15 cellular contexts compared by ENCODE assay signal in the genomic region with DNA sequence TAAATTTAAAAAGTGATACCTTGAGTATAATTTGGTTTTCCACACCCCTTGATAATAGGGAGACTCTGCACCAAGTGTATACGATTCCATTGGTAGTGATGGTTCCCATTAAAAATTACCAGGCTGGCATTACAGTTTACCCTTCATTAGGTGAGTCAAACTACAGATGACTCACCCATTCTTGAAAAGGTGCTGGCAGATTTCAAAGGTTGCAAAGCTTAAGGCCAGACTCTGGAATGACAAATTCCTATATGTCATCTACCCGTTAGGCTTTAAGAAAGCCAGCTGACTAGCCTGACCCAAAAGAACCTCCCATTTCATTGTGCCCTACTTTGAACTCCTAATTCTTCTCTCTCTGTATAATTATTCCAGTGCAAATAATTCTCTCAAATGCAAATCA.
A peak's percentile ranks its signal among the peaks of the same experiment; 100 is the strongest.
DNase-seq lines count a peak whose midpoint lies in the region; ATAC-seq and TF ChIP-seq lines count a peak whose summit lies in the region.
"Had no signal": no experiment of that assay in that cellular context is flagged by ENCODE, and none has a peak within 500 bp of the region (broad histone marks: within the 10 kb centered on the region; RNA-seq: fewer than 3 reads in every experiment).

No MANE protein-coding gene starts in this region.

- intact Hi-C loops in PC-3 (cut with micrococcal nuclease) (no loop called here), Caco-2 (cut with micrococcal nuclease; ENCODE audit: unreplicated experiment) (no loop called here)

- H4K20me1 ChIP-seq in PC-3 (ENCODE audit: low read length): no peaks in the 10 kb centered on the region

- BruUV-seq in PC-3 (replicated peaks; lab: Mats Ljungman, UMichigan) (no TSS peak), Caco-2 (replicated peaks; lab: Mats Ljungman, UMichigan) (no TSS peak)

- no peak overlapping the region for H4K8ac ChIP-seq in mesendoderm (ENCODE audit: low read depth, low read length)

- no CpG with 5 or more reads among the region's 2 CpGs for WGBS in mesendoderm (ENCODE audit: extremely low coverage, insufficient coverage, low lambda C conversion rate)

- no peaks in the 10 kb centered on the region for H3K79me1 ChIP-seq in mesendoderm (ENCODE audit: low read length)

- DNase-seq in DMS53 (lab: John Stamatoyannopoulos, UW) (peak; percentile 74), PC-3 (peak; percentile 32), epithelial cell of prostate (ENCODE audit: low read depth, low spot score) (peak; percentile 8), mesendoderm (peak; percentile 65), Caco-2 (no peak), DMS79 treated with DMSO at 0.1 percent for 48 hours (lab: John Stamatoyannopoulos, UW) (no peak)
- DNase-seq: ACHN; CD4-positive, CD25-positive, alpha-beta regulatory T cell; NCI-H1048; NCI-H446 treated with DMSO at 0.1 percent for 48 hours; NCI-H82; SJCRH30; SW 1271 had no signal

- no peak overlapping the region for H3K18ac ChIP-seq in mesendoderm (ENCODE audit: low read length)

- no peak overlapping the region for H3K9ac ChIP-seq in PC-3 (ENCODE audit: low read length)
- no peak overlapping the region for H3K9ac ChIP-seq in mesendoderm (ENCODE audit: low read length)

- no peaks in the 10 kb centered on the region for H3K4me1 Mint-ChIP-seq in Caco-2 (ENCODE audit: low read depth, unreplicated experiment)
- H3K4me1 Mint-ChIP-seq: CD4-positive, CD25-positive, alpha-beta regulatory T cell had no signal

- peaks cover 10% of the 10 kb centered on the region for H3K27me3 Mint-ChIP-seq in Caco-2 (ENCODE audit: insufficient read depth, unreplicated experiment)
- H3K27me3 Mint-ChIP-seq: CD4-positive, CD25-positive, alpha-beta regulatory T cell had no signal

- H3K36me3 ChIP-seq in PC-3 (ENCODE audit: low read depth, low read length): no peaks in the 10 kb centered on the region
- H3K36me3 ChIP-seq in mesendoderm (ENCODE audit: control insufficient read depth, insufficient read depth, low read length): no peaks in the 10 kb centered on the region
- H3K36me3 ChIP-seq in Caco-2 (ENCODE audit: control insufficient read depth, insufficient read depth, low read length): no peaks in the 10 kb centered on the region
- H3K36me3 ChIP-seq: SJCRH30 had no signal

- H4K5ac ChIP-seq in mesendoderm (ENCODE audit: low read length): no peak overlapping the region

- no peak overlapping the region for H3K4ac ChIP-seq in mesendoderm (ENCODE audit: low read depth, low read length)

- no peaks in the 10 kb centered on the region for H3K9me3 Mint-ChIP-seq in Caco-2 (ENCODE audit: unreplicated experiment)

- no peak overlapping the region for H2AFZ ChIP-seq in PC-3 (ENCODE audit: low read length)

- H3K27me3 ChIP-seq in PC-3 (ENCODE audit: low read length) (no peaks in the 10 kb centered on the region), mesendoderm (ENCODE audit: insufficient read depth, low read length, poor library complexity) (no peaks in the 10 kb centered on the region), Caco-2 (replicated peaks; ENCODE audit: control insufficient read depth, insufficient read depth, low read length) (no peaks in the 10 kb centered on the region)
- H3K27me3 ChIP-seq: SJCRH30 had no signal

- H3K4me3 Mint-ChIP-seq in Caco-2 (ENCODE audit: unreplicated experiment): no peak overlapping the region
- H3K4me3 Mint-ChIP-seq: CD4-positive, CD25-positive, alpha-beta regulatory T cell had no signal

- H3K4me3 ChIP-seq in PC-3 (ENCODE audit: low read length) (no peak overlapping the region), mesendoderm (ENCODE audit: low read length) (no peak overlapping the region), Caco-2 (ENCODE audit: low read depth, low read length) (no peak overlapping the region)
- H3K4me3 ChIP-seq: SJCRH30 had no signal

- ATAC-seq in PC-3 (no peak), HG03175 (IDR thresholded peaks at IDR 0.05; ENCODE audit: unreplicated experiment) (no peak), HG03442 (IDR thresholded peaks at IDR 0.05; ENCODE audit: unreplicated experiment) (no peak)

- H3K9me3 ChIP-seq in PC-3 (ENCODE audit: low read length): 0 out of 2 replicates have a peak, but pooled peaks cover 7% of the 10 kb centered on the region
- no peaks in the 10 kb centered on the region for H3K9me3 ChIP-seq in Caco-2
- H3K9me3 ChIP-seq: SJCRH30 had no signal

- H3F3A ChIP-seq in PC-3 (ENCODE audit: low read length, unreplicated experiment): no peaks in the 10 kb centered on the region

- H3K4me1 ChIP-seq in PC-3 (ENCODE audit: insufficient read depth, low read length) (no peaks in the 10 kb centered on the region), mesendoderm (ENCODE audit: control insufficient read depth, low read depth, low read length) (no peaks in the 10 kb centered on the region), Caco-2 (no peaks in the 10 kb centered on the region)
- H3K4me1 ChIP-seq: SJCRH30 had no signal

- no peak overlapping the region for H2BK120ac ChIP-seq in mesendoderm (ENCODE audit: low read depth, low read length)

- no peak overlapping the region for H2BK15ac ChIP-seq in mesendoderm (replicated peaks; ENCODE audit: low read depth)

- CTCF ChIA-PET in PC-3 (lab: Charles Lee) (no interaction called here), Caco-2 (lab: Charles Lee) (no interaction called here)

- H3K23ac ChIP-seq in mesendoderm (ENCODE audit: low read length): no peak overlapping the region

- no peak overlapping the region for H3K4me2 ChIP-seq in PC-3 (ENCODE audit: low read length)
- H3K4me2 ChIP-seq in mesendoderm (ENCODE audit: low read length): no peak overlapping the region

- H3K27ac ChIP-seq in PC-3 (ENCODE audit: low read length) (no peak overlapping the region), epithelial cell of prostate (no peak overlapping the region), mesendoderm (ENCODE audit: low read depth, low read length) (no peak overlapping the region)
- H3K27ac ChIP-seq: SJCRH30 had no signal

- H3K79me2 ChIP-seq in PC-3 (ENCODE audit: low read length) (no peaks in the 10 kb centered on the region), mesendoderm (ENCODE audit: control insufficient read depth, insufficient read depth, low read length) (no peaks in the 10 kb centered on the region)

- no peak overlapping the region for H3K27ac Mint-ChIP-seq in Caco-2 (ENCODE audit: unreplicated experiment)

- no peak overlapping the region for H3K56ac ChIP-seq in mesendoderm (ENCODE audit: low read length)

- H2BK5ac ChIP-seq in mesendoderm (ENCODE audit: low read length): no peak overlapping the region

- TF ChIP-seq CTCF in PC-3 (conservative IDR thresholded peaks at IDR 0.05; ENCODE audit: low read depth, low read length) (no peak), Caco-2 (IDR thresholded peaks at IDR 0.05; ENCODE audit: insufficient read depth in 1 of 2, low read depth in 1 of 2, low read length in 1 of 2, severe bottlenecking in 1 of 2, unreplicated experiment in 1 of 2) (no peak)

- no peaks in the 10 kb centered on the region for H3K36me3 Mint-ChIP-seq in Caco-2 (ENCODE audit: insufficient read depth, unreplicated experiment)
- H3K36me3 Mint-ChIP-seq: CD4-positive, CD25-positive, alpha-beta regulatory T cell had no signal

- no peaks in the 10 kb centered on the region for H3K9me2 ChIP-seq in PC-3 (replicated peaks; ENCODE audit: low read length)

- POLR2A ChIA-PET in PC-3 (lab: Charles Lee; ENCODE audit: unreplicated experiment) (no interaction called here), Caco-2 (lab: Charles Lee) (no interaction called here)

- H2AK5ac ChIP-seq in mesendoderm (ENCODE audit: low read length): no peak overlapping the region

Comparison
In these comparisons a context has a peak if more than half of its experiments do, and no peak if none do; other contexts are left out.
1. DNase-seq: peak in DMS53 (single experiment), PC-3 (single experiment), epithelial cell of prostate (single experiment) and mesendoderm (single experiment); none in Caco-2 (0 of 2) and DMS79 treated with DMSO at 0.1 percent for 48 hours (single experiment).